Comparison of ENCODE assay signal across 24 cellular contexts in the genomic region with DNA sequence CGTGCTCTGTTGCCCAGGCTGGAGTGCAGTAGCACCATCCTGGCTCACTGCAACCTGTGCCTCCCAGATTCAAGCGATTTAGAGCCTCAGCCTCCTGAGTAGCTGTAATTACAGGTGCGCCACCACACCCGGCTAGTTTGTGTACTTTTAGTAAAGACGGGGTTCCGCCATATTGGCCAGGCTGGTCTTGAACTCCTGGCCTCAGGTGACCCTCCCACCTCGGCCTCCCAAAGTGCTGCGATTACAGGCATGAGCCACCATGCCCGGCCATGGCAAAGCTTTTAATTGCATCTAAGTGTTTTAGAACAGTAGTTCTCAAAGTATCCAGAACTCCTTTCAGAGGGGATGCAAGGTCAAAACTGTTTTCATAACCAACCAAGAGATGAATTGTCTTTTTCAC. TPM values are rescaled to one million over a fixed set of nuclear protein-coding genes. Genes with fewer than 3 reads are reported as not detected.
DNase-seq lines count a peak whose midpoint lies in the region; ATAC-seq, FAIRE-seq and TF ChIP-seq lines count a peak whose summit lies in the region.
"Had no signal": no experiment of that assay in that cellular context is flagged by ENCODE, and none has a peak within 500 bp of the region (broad histone marks: within the 10 kb centered on the region; RNA-seq: fewer than 3 reads in every experiment).

No MANE protein-coding gene starts in this region.

- no peak for ATAC-seq in stimulated activated naive B cell treated with anti-CD40 and anti-IgM and Interleukin-4, amounts not matched to agents 10 μg/mL and 1 μg/mL and 100 μg/mL, for 72 hours (replicated peaks)
- no peak for ATAC-seq in GM19397 (IDR thresholded peaks at IDR 0.05; ENCODE audit: unreplicated experiment)
- ATAC-seq in HG03520 (IDR thresholded peaks at IDR 0.05; ENCODE audit: unreplicated experiment): no peak
- ATAC-seq: Right ventricle myocardium inferior, SK-N-SH treated with all-trans-retinoic acid at 6 μM for 48 hours had no signal

- H3K4me1 ChIP-seq in BLaER1 treated with 17β-estradiol and CSF1 and Interleukin-3, amounts not matched to agents 10 nM and 100 nM: peaks cover 65 to 100% (median 93%) of the 10 kb centered on the region in 10 experiments
- H3K4me1 ChIP-seq in kidney (ENCODE audit: control insufficient read depth in 1 of 2, insufficient read depth in 1 of 2, low read depth in 1 of 2, low read length in 2 of 2): peaks cover 0 to 5% of the 10 kb centered on the region in 2 donors

- no peaks in the 10 kb centered on the region for H3K36me3 Mint-ChIP-seq in stimulated activated naive B cell treated with anti-CD40 and anti-IgM and Interleukin-4, amounts not matched to agents 10 μg/mL and 1 μg/mL and 100 μg/mL, for 72 hours
- H3K36me3 Mint-ChIP-seq: CD4-positive, alpha-beta memory T cell had no signal

- H3K4me3 Mint-ChIP-seq in stimulated activated naive B cell treated with anti-CD40 and anti-IgM and Interleukin-4, amounts not matched to agents 10 μg/mL and 1 μg/mL and 100 μg/mL, for 72 hours: no peak overlapping the region
- H3K4me3 Mint-ChIP-seq: CD4-positive, alpha-beta memory T cell; GM23338; H9 had no signal

- H3K4me1 Mint-ChIP-seq in stimulated activated naive B cell treated with anti-CD40 and anti-IgM and Interleukin-4, amounts not matched to agents 10 μg/mL and 1 μg/mL and 100 μg/mL, for 72 hours: peaks cover 58 to 83% of the 10 kb centered on the region in 2 donors

- H3K4me2 ChIP-seq in BLaER1 treated with 17β-estradiol and CSF1 and Interleukin-3, amounts not matched to agents 10 nM and 100 nM: peak overlapping the region in 8 of 11 experiments; percentile 87 to 98 (median 95); a peak in 15 of 22 replicates
- H3K4me2 ChIP-seq: GM23338, KMS-11 had no signal

- H3K27me3 Mint-ChIP-seq in stimulated activated naive B cell treated with anti-CD40 and anti-IgM and Interleukin-4, amounts not matched to agents 10 μg/mL and 1 μg/mL and 100 μg/mL, for 72 hours: no peaks in the 10 kb centered on the region
- H3K27me3 Mint-ChIP-seq: CD4-positive, alpha-beta memory T cell had no signal

- no peaks in the 10 kb centered on the region for H3K9me3 ChIP-seq in BLaER1 treated with 17β-estradiol and CSF1 and Interleukin-3, amounts not matched to agents 10 nM and 100 nM (replicated peaks in 1 of 11)
- no peaks in the 10 kb centered on the region for H3K9me3 ChIP-seq in kidney (ENCODE audit: control insufficient read depth in 1 of 2, low read length in 2 of 2)
- H3K9me3 ChIP-seq: SJCRH30 had no signal

- H3K9me3 Mint-ChIP-seq in stimulated activated naive B cell treated with anti-CD40 and anti-IgM and Interleukin-4, amounts not matched to agents 10 μg/mL and 1 μg/mL and 100 μg/mL, for 72 hours: no peaks in the 10 kb centered on the region
- H3K9me3 Mint-ChIP-seq: GM23338, H9 had no signal

- no peaks in the 10 kb centered on the region for H3K27me3 ChIP-seq in BLaER1 treated with 17β-estradiol and CSF1 and Interleukin-3, amounts not matched to agents 10 nM and 100 nM
- H3K27me3 ChIP-seq: SJCRH30 had no signal

- CTCF ChIA-PET in RWPE1 (lab: Yijun Ruan, JAX): interaction anchor here (0.6 kb wide), 1 partner anchor 777 kb away, joined by 4 read pairs; no protein-coding TSS in a partner anchor

- no peak overlapping the region for H3K4me3 ChIP-seq in BLaER1 treated with 17β-estradiol and CSF1 and Interleukin-3, amounts not matched to agents 10 nM and 100 nM
- H3K4me3 ChIP-seq in kidney (ENCODE audit: low read length in 2 of 2): no peak overlapping the region
- H3K4me3 ChIP-seq: GM23338, SJCRH30 had no signal

- TF ChIP-seq CTCF in RWPE1 (conservative IDR thresholded peaks at IDR 0.05; ENCODE audit: low read depth) (no peak), kidney (IDR thresholded peaks at IDR 0.05; ENCODE audit: borderline replicate concordance, extremely low read depth, insufficient read depth) (no peak)

- no peaks in the 10 kb centered on the region for H3K36me3 ChIP-seq in BLaER1 treated with 17β-estradiol and CSF1 and Interleukin-3, amounts not matched to agents 10 nM and 100 nM
- H3K36me3 ChIP-seq in kidney (ENCODE audit: control insufficient read depth in 1 of 2, insufficient read depth in 2 of 2, low read length in 2 of 2): no peaks in the 10 kb centered on the region
- H3K36me3 ChIP-seq: SJCRH30 had no signal

- no peaks in the 10 kb centered on the region for H4K20me1 ChIP-seq in BLaER1 treated with 17β-estradiol and CSF1 and Interleukin-3, amounts not matched to agents 10 nM and 100 nM

- H3K27ac ChIP-seq in BLaER1 treated with 17β-estradiol and CSF1 and Interleukin-3, amounts not matched to agents 10 nM and 100 nM: peak overlapping the region in 10 of 11 experiments; percentile 8 to 99 (median 97); a peak in 20 of 22 replicates
- H3K27ac ChIP-seq in RWPE1 (peak overlapping the region; percentile 50; the same call in 1 of the 2 replicates), kidney (ENCODE audit: low read depth in 2 of 2, low read length in 2 of 2) (no peak overlapping the region)
- H3K27ac ChIP-seq: KMS-11, SJCRH30 had no signal

- DNase-seq in RWPE1 (ENCODE audit: low spot score) (no peak), kidney (peak; percentile 44)
- DNase-seq in stimulated activated naive B cell treated with anti-CD40 and anti-IgM and Interleukin-4, amounts not matched to agents 10 μg/mL and 1 μg/mL and 100 μg/mL, for 72 hours: no peak
- no peak for DNase-seq in activated CD4-positive, alpha-beta T cell treated with anti-CD3 and anti-CD28 coated beads, Interleukin-2, amount 50 U/mL, for 4 hours
- DNase-seq: CD4-positive, alpha-beta memory T cell; COR-L47; DMS53; H9; IMR-90; MM.1S; NCI-H1417; NCI-H1694 treated with DMSO at 0.1 percent for 48 hours; NCI-H2081; NCI-H2227 treated with DMSO at 0.1 percent for 48 hours; NCI-H526 treated with DMSO at 0.1 percent for 48 hours; SJCRH30 had no signal

- POLR2A ChIA-PET in RWPE1 (lab: Yijun Ruan, JAX; ENCODE audit: low non-redundant PET): no interaction called here

- no peak for FAIRE-seq in kidney (lab: Jason Lieb, UNC)
- FAIRE-seq: RCC 7860 had no signal

- intact Hi-C loops in kidney (cut with DNase I): loop anchor here (10.0 kb wide), 1 partner anchor 57 kb away; no protein-coding TSS in a partner anchor

- peak overlapping the region in 1 of 11 experiments; percentile 23; a peak in 1 of 22 replicates for H3K9ac ChIP-seq in BLaER1 treated with 17β-estradiol and CSF1 and Interleukin-3, amounts not matched to agents 10 nM and 100 nM
- H3K9ac ChIP-seq in kidney (ENCODE audit: low read length in 2 of 2): no peak overlapping the region
- H3K9ac ChIP-seq: KMS-11 had no signal

- peak overlapping the region; percentile 69 for H3K27ac Mint-ChIP-seq in stimulated activated naive B cell treated with anti-CD40 and anti-IgM and Interleukin-4, amounts not matched to agents 10 μg/mL and 1 μg/mL and 100 μg/mL, for 72 hours
- H3K27ac Mint-ChIP-seq: GM23338, H9 had no signal

RNA-seq across cellular contexts. Expression of a gene that starts 25.1 kb away (rescaled TPM):
- 68.3 TPM for total RNA-seq in kidney
- polyA plus RNA-seq in kidney (ENCODE audit: insufficient read depth, low read depth, low replicate concordance): 57.6 TPM

RNA-seq across cellular contexts. Expression of a gene that starts 53.3 kb away (rescaled TPM):
- 60.9 TPM for total RNA-seq in kidney
- polyA plus RNA-seq in kidney (ENCODE audit: insufficient read depth, low read depth, low replicate concordance): 15.9 TPM

Comparison
In these comparisons a context has a peak if more than half of its experiments do, and no peak if none do; other contexts are left out.
1. H3K27ac ChIP-seq: peak in BLaER1 treated with 17β-estradiol and CSF1 and Interleukin-3, amounts not matched to agents 10 nM and 100 nM (10 of 11) and RWPE1 (single experiment); none in kidney (0 of 2).